Comparison of ENCODE assay signal across 8 cellular contexts in the genomic region with DNA sequence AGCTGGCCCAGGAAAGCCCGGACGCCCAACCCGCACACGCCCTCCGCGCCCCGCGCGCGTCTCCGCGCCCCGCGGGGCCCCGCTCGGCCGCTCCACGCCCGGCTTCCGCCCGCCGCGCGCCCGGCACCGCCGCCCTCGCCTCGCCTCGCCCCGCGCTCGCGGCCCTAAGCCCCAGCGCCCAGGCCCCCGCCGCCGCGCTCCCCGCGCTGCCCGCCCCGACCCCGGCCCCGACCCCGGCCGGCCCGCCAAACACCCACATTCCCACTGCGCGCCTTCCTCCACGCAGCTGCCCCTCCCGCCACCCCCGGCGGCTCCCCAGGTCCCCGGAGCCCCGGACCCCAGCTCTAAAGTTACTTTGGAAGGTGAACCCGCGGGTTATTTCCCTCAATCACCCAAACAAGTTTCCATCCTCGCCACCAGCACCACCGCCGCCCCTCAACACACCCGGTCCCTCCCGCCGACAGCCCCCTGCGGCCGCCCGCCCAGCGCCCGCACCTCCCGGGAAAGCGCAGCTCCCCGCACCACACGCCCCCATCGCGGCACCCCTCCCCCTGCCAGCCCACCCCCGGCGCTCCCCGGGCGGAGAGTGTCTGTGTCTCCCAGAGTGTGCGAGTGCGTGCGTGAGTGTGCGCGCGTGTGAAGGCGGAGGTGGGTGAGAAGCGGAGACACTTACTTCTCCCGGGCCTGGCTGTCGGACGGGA. TPM values are rescaled to one million over a fixed set of nuclear protein-coding genes. Genes with fewer than 3 reads are reported as not detected.
DNase-seq lines count a peak whose midpoint lies in the region; ATAC-seq and TF ChIP-seq lines count a peak whose summit lies in the region.

No MANE protein-coding gene starts in this region.

- H3K27me3 Mint-ChIP-seq in T-helper 17 cell (no peaks in the 10 kb centered on the region), mesothelial cell of epicardium (ENCODE audit: low read depth) (no peaks in the 10 kb centered on the region), type B pancreatic cell (no peaks in the 10 kb centered on the region)

- intact Hi-C loops in HCT116 (cut with micrococcal nuclease), result loop anchor here (1.0 to 10.0 kb wide), 5 partner anchors 37 to 528 kb away; partner anchors contain the start of genes ATG10 and RPS23

- H3K79me2 ChIP-seq in HCT116 (ENCODE audit: insufficient read depth, low read length), result no peaks in the 10 kb centered on the region

- no peaks in the 10 kb centered on the region for H3K9me2 ChIP-seq in HCT116 (ENCODE audit: insufficient read depth)

- BruUV-seq in HCT116 (replicated peaks; lab: Mats Ljungman, UMichigan), result no TSS peak

- no peak for TF ChIP-seq POLR2A in HCT116 (IDR thresholded peaks at IDR 0.05; ENCODE audit: borderline replicate concordance, extremely low read depth, insufficient read depth, insufficient read length)

- ATAC-seq in HCT116, result no peak; the same call in 1 of the 2 replicates
- peak; percentile 6 for ATAC-seq in T-helper 17 cell

- no peak overlapping the region for H2AFZ ChIP-seq in HCT116 (ENCODE audit: low read depth, low read length, poor library complexity, severe bottlenecking)

- CTCF ChIA-PET in HCT116 (lab: Charles Lee), result interaction anchor here (1.1 to 2.0 kb wide), 8 partner anchors 88 to 415 kb away, joined by 4 to 32 read pairs (median 6); no protein-coding TSS in a partner anchor

- TF ChIP-seq RAD21 in HCT116 (IDR thresholded peaks at IDR 0.05; ENCODE audit: low read depth), result no peak

- H3K27ac Mint-ChIP-seq in T-helper 17 cell (peak overlapping the region; percentile 80), mesothelial cell of epicardium (peak overlapping the region; percentile 97), type B pancreatic cell (peak overlapping the region; percentile 92)

- peak; percentile 69 for DNase-seq in GM03348 (ENCODE audit: low spot score)
- no peak for DNase-seq in HCT116 (ENCODE audit: low read depth, low spot score)
- peak in 2 of 3 donors; percentile 8 to 32 for DNase-seq in T-helper 17 cell
- DNase-seq in mesothelial cell of epicardium (ENCODE audit: low spot score in 2 of 2, unreplicated experiment in 2 of 2), result peak in 1 of 2 experiments; percentile 25
- no peak for DNase-seq in type B pancreatic cell (ENCODE audit: extremely low spot score, unreplicated experiment)
- no peak for DNase-seq in NCI-H446 (lab: John Stamatoyannopoulos, UW)
- no peak for DNase-seq in SK-N-DZ (ENCODE audit: low spot score)

- H3K4me3 Mint-ChIP-seq in T-helper 17 cell (peak overlapping the region; percentile 93), mesothelial cell of epicardium (peak overlapping the region; percentile 85), type B pancreatic cell (peak overlapping the region; percentile 92)

- H3K4me1 ChIP-seq in HCT116 (ENCODE audit: control insufficient read depth in 1 of 2, insufficient read depth in 2 of 2, low read length in 2 of 2), result peaks cover 9 to 18% of the 10 kb centered on the region in 2 experiments

- peaks cover 2% of the 10 kb centered on the region for H3K36me3 Mint-ChIP-seq in T-helper 17 cell (ENCODE audit: low read depth)
- no peaks in the 10 kb centered on the region for H3K36me3 Mint-ChIP-seq in mesothelial cell of epicardium
- H3K36me3 Mint-ChIP-seq in type B pancreatic cell, result peaks cover 4% of the 10 kb centered on the region

- peak overlapping the region; percentile 16; the same call in 1 of the 2 replicates for H3K9ac ChIP-seq in HCT116 (ENCODE audit: low read length)

- POLR2A ChIA-PET in HCT116 (lab: Charles Lee), result interaction anchor here (1.2 to 2.6 kb wide), 3 partner anchors 100 to 103 kb away, joined by 5 to 31 read pairs (median 10); no protein-coding TSS in a partner anchor

- H3K9me3 ChIP-seq in HCT116 (ENCODE audit: control insufficient read depth in 1 of 2, insufficient read depth in 1 of 2, low read depth in 1 of 2, low read length in 2 of 2), result no peaks in the 10 kb centered on the region
- H3K9me3 ChIP-seq in T-helper 17 cell (ENCODE audit: control insufficient read depth, low read length, poor library complexity, severe bottlenecking), result no peaks in the 10 kb centered on the region

- peaks cover 25% of the 10 kb centered on the region for H3K27me3 ChIP-seq in HCT116 (ENCODE audit: insufficient read depth, low read length)

- H3K27ac ChIP-seq in HCT116 (ENCODE audit: low read depth, low read length), result no peak overlapping the region
- H3K27ac ChIP-seq in cingulate gyrus (ENCODE audit: low read depth, low read length), result peak overlapping the region; percentile 73

- H4K20me1 ChIP-seq in HCT116 (ENCODE audit: insufficient read depth), result no peaks in the 10 kb centered on the region

- RAD21 ChIA-PET in HCT116 (lab: Charles Lee; ENCODE audit: low non-redundant PET in 1 of 2, low total read pairs in 2 of 2, uncharacterized antibody in 2 of 2, unreplicated experiment in 2 of 2), result interaction anchor here (1.0 to 1.5 kb wide), 3 partner anchors 101 to 415 kb away, joined by 3 to 35 read pairs (median 24); no protein-coding TSS in a partner anchor

- H3K4me1 Mint-ChIP-seq in T-helper 17 cell, result peaks cover 26% of the 10 kb centered on the region
- peaks cover 49% of the 10 kb centered on the region for H3K4me1 Mint-ChIP-seq in mesothelial cell of epicardium
- peaks cover 52% of the 10 kb centered on the region for H3K4me1 Mint-ChIP-seq in type B pancreatic cell (ENCODE audit: unreplicated experiment)

- H3K9me3 Mint-ChIP-seq in mesothelial cell of epicardium (no peaks in the 10 kb centered on the region), type B pancreatic cell (peaks cover 5% of the 10 kb centered on the region)

- peak overlapping the region; percentile 50 to 62 for H3K4me3 ChIP-seq in HCT116 (replicated peaks in 1 of 2; ENCODE audit: low read depth in 1 of 2, low read length in 2 of 2)

- peak overlapping the region; percentile 75 for H3K4me2 ChIP-seq in HCT116 (ENCODE audit: low read length)

- TF ChIP-seq CTCF in HCT116 (IDR thresholded peaks at IDR 0.05 in 2 of 3, conservative IDR thresholded peaks at IDR 0.05 in 1 of 3; ENCODE audit: borderline replicate concordance in 1 of 3, insufficient read depth in 1 of 3, low read depth in 2 of 3, low read length in 2 of 3) (no peak), mesothelial cell of epicardium (IDR thresholded peaks at IDR 0.05; ENCODE audit: unreplicated experiment) (no peak), type B pancreatic cell (conservative IDR thresholded peaks at IDR 0.05) (no peak)

- no peaks in the 10 kb centered on the region for H3K36me3 ChIP-seq in HCT116 (ENCODE audit: control insufficient read depth in 1 of 2, insufficient read depth in 2 of 2, low read length in 2 of 2)

TF ChIP-seq in HCT116, 20 proteins besides CTCF, POLR2A, EP300 and RAD21:
- TF ChIP-seq ZNF274 (IDR thresholded peaks at IDR 0.05; ENCODE audit: low read depth, low read length) (no peak), SIN3A (IDR thresholded peaks at IDR 0.05; ENCODE audit: low read depth) (no peak), MAX (IDR thresholded peaks at IDR 0.05) (no peak), TCF7L2 (IDR thresholded peaks at IDR 0.05; ENCODE audit: borderline replicate concordance, extremely low read depth, insufficient read depth, insufficient read length) (no peak), FOSL1 (IDR thresholded peaks at IDR 0.05; ENCODE audit: low read depth) (no peak), ZBTB33 (IDR thresholded peaks at IDR 0.05; ENCODE audit: extremely low read depth, insufficient replicate concordance, low read length) (no peak), ELF1 (IDR thresholded peaks at IDR 0.05; ENCODE audit: borderline replicate concordance, low read depth) (no peak), EGR1 (IDR thresholded peaks at IDR 0.05; ENCODE audit: low read depth) (no peak), EZH2 (IDR thresholded peaks at IDR 0.05) (no peak)

RNA-seq across cellular contexts. Expression of gene SSBP2, which starts 0.4 kb away (rescaled TPM):
- 5.2 TPM for total RNA-seq in HCT116 (2021; ENCODE audit: unreplicated experiment)
- 4.0 TPM in 2 replicates for polyA plus RNA-seq in HCT116 (2012)
- 10 to 100 TPM; 39.6 to 43.9 TPM for total RNA-seq in T-helper 17 cell
- total RNA-seq in mesothelial cell of epicardium, result 85.8 to 88.4 TPM (median 87.9 TPM) in 3 replicates
- total RNA-seq in type B pancreatic cell (ENCODE audit: low replicate concordance), result 85.2 and 102 TPM in 2 replicates
- 34.9 and 39.0 TPM in 2 replicates for polyA plus RNA-seq in SK-N-DZ (2014; cell fraction: cytosol; rRNA removed)
- 37.0 and 42.1 TPM in 2 replicates for polyA plus RNA-seq in SK-N-DZ (2014; cell fraction: nucleus; rRNA removed)

Comparison
In these comparisons a context has a peak if more than half of its experiments do, and no peak if none do; other contexts are left out.
1. DNase-seq: peak in GM03348 (single experiment) and T-helper 17 cell (2 of 3); none in HCT116 (single experiment), type B pancreatic cell (single experiment), NCI-H446 (0 of 2) and SK-N-DZ (single experiment).
2. Peak in every context shown above with its lines, with median percentiles within 50 percentile points of each other: H3K27ac Mint-ChIP-seq and H3K4me3 Mint-ChIP-seq.